Comparison of ENCODE assay signal across 1 cellular context in the genomic region with DNA sequence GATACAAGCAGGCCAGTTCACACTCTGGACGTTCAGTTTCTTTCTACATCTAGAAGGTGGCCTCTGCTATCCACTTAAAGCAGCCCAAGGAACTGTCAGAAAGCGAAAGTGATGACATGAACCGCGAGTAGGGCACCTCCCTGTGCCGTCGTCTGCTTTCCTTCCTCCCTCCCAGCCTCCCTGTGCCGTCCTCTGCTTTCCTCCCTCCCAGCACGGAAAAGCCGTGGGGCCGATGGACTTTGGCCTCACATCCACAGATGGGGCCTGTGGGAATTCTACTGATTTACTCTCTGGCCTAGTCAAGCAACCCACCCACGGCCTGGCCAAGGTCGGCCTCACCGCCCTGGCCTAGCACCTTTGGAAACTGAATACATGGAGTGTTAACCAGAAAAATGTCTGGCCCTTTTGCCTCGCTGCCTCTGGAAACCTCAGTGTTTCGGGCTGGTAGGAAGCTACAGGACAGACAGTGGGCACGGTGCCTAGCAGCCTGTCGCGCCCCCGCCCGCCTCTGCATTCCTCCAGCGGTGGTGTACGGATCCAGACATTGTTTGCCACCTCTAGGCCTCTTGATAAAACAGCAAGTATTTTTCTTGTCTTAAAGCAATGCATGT.
TF ChIP-seq lines count a peak whose summit lies in the region.

No MANE protein-coding gene starts in this region.

TF ChIP-seq in HepG2, 621 proteins besides CTCF, POLR2A, EP300 and RAD21 (continued from another document and continues in another):
- TF ChIP-seq ZNF646 (CRISPR knock-in tag; IDR thresholded peaks at IDR 0.05) (no peak), RFXAP (CRISPR knock-in tag; IDR thresholded peaks at IDR 0.05; ENCODE audit: borderline replicate concordance) (no peak), ZFP36L1 (CRISPR knock-in tag; IDR thresholded peaks at IDR 0.05) (0 out of 2 replicates have a peak, but pooled peaks have one; percentile 28), ZNF629 (CRISPR knock-in tag; conservative IDR thresholded peaks at IDR 0.05) (peak; percentile 30; the same call in 1 of the 2 replicates), KLF11 (CRISPR knock-in tag; IDR thresholded peaks at IDR 0.05) (no peak), KDM3A (CRISPR knock-in tag; IDR thresholded peaks at IDR 0.05; ENCODE audit: low read depth) (peak; percentile 70; the same call in 1 of the 2 replicates), ZNF570 (CRISPR knock-in tag; IDR thresholded peaks at IDR 0.05; ENCODE audit: borderline replicate concordance) (no peak), SPEN (CRISPR knock-in tag; IDR thresholded peaks at IDR 0.05; ENCODE audit: low read depth) (peak; percentile 99), ZNF343 (CRISPR knock-in tag; IDR thresholded peaks at IDR 0.05) (no peak), NFAT5 (CRISPR knock-in tag; IDR thresholded peaks at IDR 0.05) (no peak), HINFP (CRISPR knock-in tag; IDR thresholded peaks at IDR 0.05; ENCODE audit: low read depth) (0 out of 2 replicates have a peak, but pooled peaks have one; percentile 30), CREM (IDR thresholded peaks at IDR 0.05) (peak; percentile 28; the same call in 1 of the 2 replicates), CREM (CRISPR knock-in tag; IDR thresholded peaks at IDR 0.05) (no peak)
- TF ChIP-seq, protein P1, sequence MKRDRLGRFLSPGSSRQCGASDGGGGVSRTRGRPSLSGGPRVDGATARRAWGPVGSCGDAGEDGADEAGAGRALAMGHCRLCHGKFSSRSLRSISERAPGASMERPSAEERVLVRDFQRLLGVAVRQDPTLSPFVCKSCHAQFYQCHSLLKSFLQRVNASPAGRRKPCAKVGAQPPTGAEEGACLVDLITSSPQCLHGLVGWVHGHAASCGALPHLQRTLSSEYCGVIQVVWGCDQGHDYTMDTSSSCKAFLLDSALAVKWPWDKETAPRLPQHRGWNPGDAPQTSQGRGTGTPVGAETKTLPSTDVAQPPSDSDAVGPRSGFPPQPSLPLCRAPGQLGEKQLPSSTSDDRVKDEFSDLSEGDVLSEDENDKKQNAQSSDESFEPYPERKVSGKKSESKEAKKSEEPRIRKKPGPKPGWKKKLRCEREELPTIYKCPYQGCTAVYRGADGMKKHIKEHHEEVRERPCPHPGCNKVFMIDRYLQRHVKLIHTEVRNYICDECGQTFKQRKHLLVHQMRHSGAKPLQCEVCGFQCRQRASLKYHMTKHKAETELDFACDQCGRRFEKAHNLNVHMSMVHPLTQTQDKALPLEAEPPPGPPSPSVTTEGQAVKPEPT (CRISPR knock-in tag; IDR thresholded peaks at IDR 0.05; ENCODE audit: low read depth), result 0 out of 2 replicates have a peak, but pooled peaks have one; percentile 44
- TF ChIP-seq, protein P2, sequence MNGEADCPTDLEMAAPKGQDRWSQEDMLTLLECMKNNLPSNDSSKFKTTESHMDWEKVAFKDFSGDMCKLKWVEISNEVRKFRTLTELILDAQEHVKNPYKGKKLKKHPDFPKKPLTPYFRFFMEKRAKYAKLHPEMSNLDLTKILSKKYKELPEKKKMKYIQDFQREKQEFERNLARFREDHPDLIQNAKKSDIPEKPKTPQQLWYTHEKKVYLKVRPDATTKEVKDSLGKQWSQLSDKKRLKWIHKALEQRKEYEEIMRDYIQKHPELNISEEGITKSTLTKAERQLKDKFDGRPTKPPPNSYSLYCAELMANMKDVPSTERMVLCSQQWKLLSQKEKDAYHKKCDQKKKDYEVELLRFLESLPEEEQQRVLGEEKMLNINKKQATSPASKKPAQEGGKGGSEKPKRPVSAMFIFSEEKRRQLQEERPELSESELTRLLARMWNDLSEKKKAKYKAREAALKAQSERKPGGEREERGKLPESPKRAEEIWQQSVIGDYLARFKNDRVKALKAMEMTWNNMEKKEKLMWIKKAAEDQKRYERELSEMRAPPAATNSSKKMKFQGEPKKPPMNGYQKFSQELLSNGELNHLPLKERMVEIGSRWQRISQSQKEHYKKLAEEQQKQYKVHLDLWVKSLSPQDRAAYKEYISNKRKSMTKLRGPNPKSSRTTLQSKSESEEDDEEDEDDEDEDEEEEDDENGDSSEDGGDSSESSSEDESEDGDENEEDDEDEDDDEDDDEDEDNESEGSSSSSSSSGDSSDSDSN (CRISPR knock-in tag; IDR thresholded peaks at IDR 0.05), result peak; percentile 88
- TF ChIP-seq, protein P3, sequence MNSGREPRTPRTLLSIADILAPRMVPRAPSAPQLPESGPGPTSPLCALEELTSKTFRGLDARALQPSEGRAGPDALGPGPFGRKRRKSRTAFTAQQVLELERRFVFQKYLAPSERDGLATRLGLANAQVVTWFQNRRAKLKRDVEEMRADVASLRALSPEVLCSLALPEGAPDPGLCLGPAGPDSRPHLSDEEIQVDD (CRISPR knock-in tag; IDR thresholded peaks at IDR 0.05; ENCODE audit: borderline replicate concordance), result no peak
